ENCODE assay signal across 22 cellular contexts in genomic region chr3:127209155-127209839, GRCh38. TPM values are rescaled to one million over a fixed set of nuclear protein-coding genes. Genes with fewer than 3 reads are reported as not detected.
DNase-seq lines count a peak whose midpoint lies in the region; ATAC-seq and TF ChIP-seq lines count a peak whose summit lies in the region.
"Had no signal": no experiment of that assay in that cellular context is flagged by ENCODE, and none has a peak within 500 bp of the region (broad histone marks: within the 10 kb centered on the region; RNA-seq: fewer than 3 reads in every experiment).

No MANE protein-coding gene starts in this region.

- TF ChIP-seq CTCF in CD8-positive, alpha-beta T cell (IDR thresholded peaks at IDR 0.05) = no peak
- no peak for TF ChIP-seq CTCF in OCI-LY7 (conservative IDR thresholded peaks at IDR 0.05; ENCODE audit: low read length)

- ATAC-seq in activated naive CD4-positive, alpha-beta T cell treated with anti-CD3 and anti-CD28 coated beads, Interleukin-2, amount 50 U/mL, for 72 hours = no peak
- no peak for ATAC-seq in CD8-positive, alpha-beta T cell
- ATAC-seq: left cardiac atrium; psoas muscle; stimulated activated naive CD8-positive, alpha-beta T cell treated with anti-CD3 and anti-CD28 coated beads, Interleukin-15, Interleukin-2, amounts not matched to agents 100 U/mL and 50 U/mL, for 24 hours had no signal

- POLR2A ChIA-PET in CD8-positive, alpha-beta T cell (lab: Charles Lee) = no interaction called here
- POLR2A ChIA-PET in OCI-LY7 (lab: Charles Lee) = no interaction called here

- no peaks in the 10 kb centered on the region for H3K9me2 ChIP-seq in OCI-LY7 (ENCODE audit: insufficient read depth, low read length)

- H3K4me1 ChIP-seq in BLaER1 (peaks cover 82% of the 10 kb centered on the region), OCI-LY7 (ENCODE audit: insufficient read depth, low read length, poor library complexity, severe bottlenecking) (no peaks in the 10 kb centered on the region)
- no peaks in the 10 kb centered on the region for H3K4me1 ChIP-seq in CD8-positive, alpha-beta T cell (ENCODE audit: insufficient read depth, low read length)
- H3K4me1 ChIP-seq: psoas muscle, transverse colon had no signal

- BruUV-seq in OCI-LY7 (replicated peaks; lab: Mats Ljungman, UMichigan) = no TSS peak

- intact Hi-C loops in CD8-positive, alpha-beta T cell (cut with DNase I, micrococcal nuclease) = no loop called here
- intact Hi-C loops in OCI-LY7 (cut with micrococcal nuclease; ENCODE audit: unreplicated experiment) = no loop called here

- H3K4me1 Mint-ChIP-seq in CD8-positive, alpha-beta T cell (ENCODE audit: low read depth) = no peaks in the 10 kb centered on the region
- H3K4me1 Mint-ChIP-seq: mesothelial cell of epicardium had no signal

- no peaks in the 10 kb centered on the region for H3K27me3 Mint-ChIP-seq in CD8-positive, alpha-beta T cell (ENCODE audit: low read depth)

- peaks cover 67% of the 10 kb centered on the region for H4K20me1 ChIP-seq in BLaER1
- H4K20me1 ChIP-seq in OCI-LY7 (ENCODE audit: insufficient read depth, low read length) = no peaks in the 10 kb centered on the region

- no peaks in the 10 kb centered on the region for H3K9me3 Mint-ChIP-seq in activated naive CD4-positive, alpha-beta T cell treated with anti-CD3 and anti-CD28 coated beads, Interleukin-2, amount 50 U/mL, for 72 hours
- H3K9me3 Mint-ChIP-seq in CD8-positive, alpha-beta T cell = no peaks in the 10 kb centered on the region
- H3K9me3 Mint-ChIP-seq: brain, mesothelial cell of epicardium, neural crest cell had no signal

- no peak overlapping the region for H2AFZ ChIP-seq in OCI-LY7 (ENCODE audit: low read length)

- H3K4me3 ChIP-seq in BLaER1 (no peak overlapping the region), OCI-LY7 (ENCODE audit: low read depth, low read length, poor library complexity, severe bottlenecking) (no peak overlapping the region)
- H3K4me3 ChIP-seq in CD8-positive, alpha-beta T cell (ENCODE audit: low read depth, low read length) = no peak overlapping the region
- H3K4me3 ChIP-seq: psoas muscle, smooth muscle cell, transverse colon had no signal

- H3K79me2 ChIP-seq in OCI-LY7 (ENCODE audit: insufficient read depth, low read depth, low read length) = no peaks in the 10 kb centered on the region

- H3K27ac ChIP-seq in BLaER1 (peak overlapping the region; percentile 53; the same call in 1 of the 2 replicates), OCI-LY7 (ENCODE audit: low read depth, low read length, poor library complexity, severe bottlenecking) (no peak overlapping the region)
- no peak overlapping the region for H3K27ac ChIP-seq in CD8-positive, alpha-beta T cell (ENCODE audit: low read depth, low read length)
- H3K27ac ChIP-seq: psoas muscle, RWPE1, transverse colon had no signal

- peaks cover 72% of the 10 kb centered on the region for H3K36me3 ChIP-seq in BLaER1
- no peaks in the 10 kb centered on the region for H3K36me3 ChIP-seq in CD8-positive, alpha-beta T cell (ENCODE audit: insufficient read depth, low read length)
- no peaks in the 10 kb centered on the region for H3K36me3 ChIP-seq in OCI-LY7 (ENCODE audit: insufficient read depth, low read length)
- H3K36me3 ChIP-seq: transverse colon had no signal

- CTCF ChIA-PET in CD8-positive, alpha-beta T cell (lab: Charles Lee) = no interaction called here
- CTCF ChIA-PET in OCI-LY7 (lab: Charles Lee; ENCODE audit: unreplicated experiment) = no interaction called here

- DNase-seq in DMS79 (lab: John Stamatoyannopoulos, UW) (peak; percentile 69), NCI-H510A treated with DMSO at 0.1 percent for 48 hours (lab: John Stamatoyannopoulos, UW) (peak; percentile 32), mucosa of gallbladder (ENCODE audit: low spot score) (peak; percentile 5), OCI-LY7 (ENCODE audit: low spot score) (no peak)
- DNase-seq in activated naive CD4-positive, alpha-beta T cell treated with anti-CD3 and anti-CD28 coated beads, Interleukin-2, amount 50 U/mL, for 72 hours (ENCODE audit: low spot score in 2 of 2) = no peak
- no peak for DNase-seq in CD8-positive, alpha-beta T cell
- DNase-seq: HCEC 1CT; left cardiac atrium; NCI-H1436; NCI-H446; stimulated activated CD4-positive, alpha-beta T cell treated with anti-CD3 and anti-CD28 coated beads, Interleukin-4, amount 100 ng/mL, for 1 hour; stimulated activated naive CD8-positive, alpha-beta T cell treated with anti-CD3 and anti-CD28 coated beads, Interleukin-15, Interleukin-2, amounts not matched to agents 100 U/mL and 50 U/mL, for 24 hours; transverse colon had no signal

- no peak overlapping the region for H3K27ac Mint-ChIP-seq in activated naive CD4-positive, alpha-beta T cell treated with anti-CD3 and anti-CD28 coated beads, Interleukin-2, amount 50 U/mL, for 72 hours
- no peak overlapping the region for H3K27ac Mint-ChIP-seq in CD8-positive, alpha-beta T cell
- H3K27ac Mint-ChIP-seq: mesothelial cell of epicardium had no signal

- no peaks in the 10 kb centered on the region for H3K27me3 ChIP-seq in BLaER1
- no peaks in the 10 kb centered on the region for H3K27me3 ChIP-seq in CD8-positive, alpha-beta T cell (ENCODE audit: insufficient read depth, low read length)

- H3K9me3 ChIP-seq in BLaER1 (peaks cover 10% of the 10 kb centered on the region), OCI-LY7 (ENCODE audit: low read length) (no peaks in the 10 kb centered on the region)
- H3K9me3 ChIP-seq in CD8-positive, alpha-beta T cell (ENCODE audit: low read length) = no peaks in the 10 kb centered on the region
- H3K9me3 ChIP-seq: psoas muscle, transverse colon had no signal

- H3K4me2 ChIP-seq in BLaER1 = peak overlapping the region; percentile 86
- H3K4me2 ChIP-seq in OCI-LY7 (ENCODE audit: low read length) = no peak overlapping the region
- H3K4me2 ChIP-seq: smooth muscle cell had no signal

- no peaks in the 10 kb centered on the region for H3K36me3 Mint-ChIP-seq in activated naive CD4-positive, alpha-beta T cell treated with anti-CD3 and anti-CD28 coated beads, Interleukin-2, amount 50 U/mL, for 72 hours
- H3K36me3 Mint-ChIP-seq in CD8-positive, alpha-beta T cell = no peaks in the 10 kb centered on the region
- H3K36me3 Mint-ChIP-seq: brain, mesothelial cell of epicardium had no signal

- no peak overlapping the region for H3K4me3 Mint-ChIP-seq in CD8-positive, alpha-beta T cell
- H3K4me3 Mint-ChIP-seq: brain, mesothelial cell of epicardium, neural crest cell had no signal

- H3K9ac ChIP-seq in BLaER1 = 0 out of 2 replicates have a peak overlapping the region, but pooled peaks have one; percentile 16

RNA-seq across cellular contexts. Expression of gene PRR23E, which starts 16.4 kb away (rescaled TPM):
- not detected for total RNA-seq in mucosa of gallbladder
- not detected for total RNA-seq in activated naive CD4-positive, alpha-beta T cell treated with anti-CD3 and anti-CD28 coated beads, Interleukin-2, amount 50 U/mL, for 72 hours
- not detected for total RNA-seq in CD8-positive, alpha-beta T cell
- total RNA-seq in OCI-LY7 (2014; rRNA removed; shearing (Covaris generic)) = not detected in 2 replicates
- total RNA-seq in OCI-LY7 (2022) = not detected in 2 replicates
- total RNA-seq: Daoy, left cardiac atrium, LHCN-M2, mesothelial cell of epicardium, neural crest cell, psoas muscle, smooth muscle cell, transverse colon had no signal

Comparison
In these comparisons a context has a peak if more than half of its experiments do, and no peak if none do; other contexts are left out.
1. DNase-seq: peak in DMS79 (single experiment), NCI-H510A treated with DMSO at 0.1 percent for 48 hours (single experiment) and mucosa of gallbladder (single experiment); none in activated naive CD4-positive, alpha-beta T cell treated with anti-CD3 and anti-CD28 coated beads, Interleukin-2, amount 50 U/mL, for 72 hours (0 of 2), CD8-positive, alpha-beta T cell (0 of 7) and OCI-LY7 (single experiment).